Comparison of ENCODE assay signal across 15 cellular contexts in the genomic region with DNA sequence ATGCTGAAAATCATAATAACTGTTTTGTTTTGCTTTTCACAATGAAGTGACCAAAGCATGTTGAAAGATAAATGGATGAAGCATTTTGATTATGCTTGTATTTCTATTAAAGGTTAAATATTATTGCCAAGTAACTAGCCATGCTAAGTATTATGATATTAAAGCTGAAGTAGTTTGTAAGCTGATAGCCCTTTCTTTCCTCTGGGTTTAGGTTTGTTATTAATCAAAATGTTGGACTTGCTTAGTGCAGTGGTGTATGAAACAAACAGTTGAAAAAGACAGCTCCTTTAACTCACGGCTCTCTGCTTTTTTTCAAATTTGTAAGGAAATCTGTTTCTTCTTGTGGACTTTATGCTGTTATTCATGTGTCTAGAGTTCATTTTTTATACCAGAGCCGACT.
A peak's percentile ranks its signal among the peaks of the same experiment; 100 is the strongest.
DNase-seq lines count a peak whose midpoint lies in the region; FAIRE-seq and TF ChIP-seq lines count a peak whose summit lies in the region.
"Had no signal": no experiment of that assay in that cellular context is flagged by ENCODE, and none has a peak within 500 bp of the region (broad histone marks: within the 10 kb centered on the region; RNA-seq: fewer than 3 reads in every experiment).

No MANE protein-coding gene starts in this region.

- DNase-seq in HEK293T (ENCODE audit: extremely low spot score) (no peak), retina (peak; percentile 5), EL (no peak), SK-N-DZ (ENCODE audit: low spot score) (no peak), NCI-H524 treated with DMSO at 0.1 percent for 48 hours (lab: John Stamatoyannopoulos, UW) (no peak)
- DNase-seq in activated CD4-positive, alpha-beta T cell treated with anti-CD3 and anti-CD28 coated beads, Interleukin-2, amount 50 U/mL, for 1 hour, result no peak
- DNase-seq: NCI-H1048, NCI-H1436 treated with DMSO at 0.1 percent for 48 hours, NCI-H2081, NCI-H226, NCI-H526, SHP77 had no signal

- CTCF ChIA-PET in HEK293T (lab: Yijun Ruan, JAX), result interaction anchor here (0.7 kb wide), 1 partner anchor 145 kb away, joined by 3 read pairs; no protein-coding TSS in a partner anchor

- peak; percentile 99 for FAIRE-seq in TTC549 (lab: Jason Lieb, UNC)
- FAIRE-seq in islet of Langerhans (lab: Jason Lieb, UNC), result peak; percentile 21
- FAIRE-seq: H54 had no signal

- POLR2A ChIA-PET in HEK293T (lab: Yijun Ruan, JAX), result no interaction called here

TF ChIP-seq in HEK293T, 16 proteins besides CTCF, POLR2A, EP300 and RAD21:
- TF ChIP-seq FOXA1 (IDR thresholded peaks at IDR 0.05), result no peak
- TF ChIP-seq, protein P1, sequence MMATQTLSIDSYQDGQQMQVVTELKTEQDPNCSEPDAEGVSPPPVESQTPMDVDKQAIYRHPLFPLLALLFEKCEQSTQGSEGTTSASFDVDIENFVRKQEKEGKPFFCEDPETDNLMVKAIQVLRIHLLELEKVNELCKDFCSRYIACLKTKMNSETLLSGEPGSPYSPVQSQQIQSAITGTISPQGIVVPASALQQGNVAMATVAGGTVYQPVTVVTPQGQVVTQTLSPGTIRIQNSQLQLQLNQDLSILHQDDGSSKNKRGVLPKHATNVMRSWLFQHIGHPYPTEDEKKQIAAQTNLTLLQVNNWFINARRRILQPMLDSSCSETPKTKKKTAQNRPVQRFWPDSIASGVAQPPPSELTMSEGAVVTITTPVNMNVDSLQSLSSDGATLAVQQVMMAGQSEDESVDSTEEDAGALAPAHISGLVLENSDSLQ (IDR thresholded peaks at IDR 0.05), result peak; percentile 82
